Comparison of ENCODE assay signal across 18 cellular contexts in the genomic region with DNA sequence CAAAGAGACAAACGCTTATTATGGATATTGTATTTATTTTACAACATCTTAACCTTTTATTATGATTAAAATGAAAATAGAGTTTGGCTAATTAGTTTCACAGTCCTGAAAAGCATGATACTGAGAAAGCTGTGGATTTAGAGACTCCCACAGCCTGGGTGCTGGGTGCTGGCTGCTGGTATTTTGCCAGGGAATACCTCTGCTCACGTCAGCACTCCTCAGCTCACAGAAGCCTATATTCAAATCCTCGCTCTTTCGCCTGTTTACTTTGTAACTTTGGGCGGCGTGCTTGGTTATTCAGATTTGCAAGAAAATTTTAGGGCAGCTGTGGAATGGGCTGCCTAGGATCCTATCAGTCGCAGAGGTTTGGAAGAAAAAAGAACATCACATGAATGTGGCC.
DNase-seq lines count a peak whose midpoint lies in the region; ATAC-seq lines count a peak whose summit lies in the region.
"Had no signal": no experiment of that assay in that cellular context is flagged by ENCODE, and none has a peak within 500 bp of the region (broad histone marks: within the 10 kb centered on the region; RNA-seq: fewer than 3 reads in every experiment).

No MANE protein-coding gene starts in this region.

- ATAC-seq in GM21423 (IDR thresholded peaks at IDR 0.05; ENCODE audit: unreplicated experiment): no peak
- ATAC-seq: HCT116 had no signal

- DNase-seq in SHP77 (lab: John Stamatoyannopoulos, UW) (peak; percentile 10 to 49), SHP77 treated with DMSO at 0.1 percent for 48 hours (lab: John Stamatoyannopoulos, UW) (no peak), NCI-H526 (lab: John Stamatoyannopoulos, UW) (peak; percentile 12 to 59), amniotic epithelial cell (ENCODE audit: low read depth) (peak; percentile 21), GDM1 (lab: John Stamatoyannopoulos, UW) (no peak)
- DNase-seq in stimulated activated CD4-positive, alpha-beta T cell treated with anti-CD3 and anti-CD28 coated beads, Interleukin-4, amount 100 ng/mL, for 24 hours: no peak
- DNase-seq: AML-193; BE2C; CD4-positive, alpha-beta T cell; CD8-positive, alpha-beta memory T cell; DMS 273 treated with DMSO at 0.1 percent for 48 hours; DMS79; EL; GF-D8; GM23248; H7 had no signal

Comparison
In these comparisons a context has a peak if more than half of its experiments do, and no peak if none do; other contexts are left out.
1. DNase-seq: peak in SHP77 (2 of 2), NCI-H526 (2 of 2) and amniotic epithelial cell (single experiment); none in SHP77 treated with DMSO at 0.1 percent for 48 hours (single experiment), stimulated activated CD4-positive, alpha-beta T cell treated with anti-CD3 and anti-CD28 coated beads, Interleukin-4, amount 100 ng/mL, for 24 hours (single experiment) and GDM1 (single experiment).